Comparison of ENCODE assay signal across 21 cellular contexts in the genomic region with DNA sequence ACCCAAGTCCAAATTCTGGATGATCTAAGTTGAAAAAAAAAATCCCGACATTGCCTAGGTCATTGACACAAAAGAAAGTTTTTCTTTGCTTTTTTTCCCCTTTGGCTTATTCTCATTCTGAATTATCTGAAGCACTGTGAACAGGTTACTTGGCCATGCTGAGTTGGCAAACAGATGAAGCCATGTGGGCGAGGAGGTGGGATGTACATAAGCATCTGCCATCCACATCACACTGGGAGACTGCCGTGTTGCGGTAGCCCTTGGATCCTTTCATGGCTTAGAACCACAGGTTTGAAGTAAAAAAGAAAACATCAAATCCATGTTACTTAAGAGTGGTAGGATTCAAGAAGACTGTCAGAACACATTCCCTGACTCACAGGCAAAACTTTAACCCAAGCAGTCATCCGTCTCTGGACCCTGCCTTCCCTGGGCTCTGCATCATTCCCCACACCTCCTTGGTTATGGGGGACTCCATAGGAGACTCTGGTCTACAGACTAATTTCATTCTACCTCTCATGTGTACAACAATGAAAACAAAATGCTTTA.
"Had no signal": no experiment of that assay in that cellular context is flagged by ENCODE, and none has a peak within 500 bp of the region (broad histone marks: within the 10 kb centered on the region; RNA-seq: fewer than 3 reads in every experiment).

No MANE protein-coding gene starts in this region.

- H3K36me3 ChIP-seq: thoracic aorta, vagina, WERI-Rb-1 had no signal

- H3K27me3 ChIP-seq: vagina had no signal

- H3K27ac ChIP-seq: thoracic aorta, vagina, WERI-Rb-1 had no signal

- H3K9me3 ChIP-seq: thoracic aorta, vagina had no signal

- DNase-seq: activated CD4-positive, alpha-beta T cell treated with anti-CD3 and anti-CD28 coated beads for 1 hour; activated CD4-positive, alpha-beta T cell treated with anti-CD3 and anti-CD28 coated beads, Interleukin-2, amount 50 U/mL, for 1 hour; activated CD8-positive, alpha-beta T cell treated with anti-CD3 and anti-CD28 coated beads, Interleukin-2, amount 10 ng/mL, durations not matched to agents 7 days and 5 days; activated T-cell treated with anti-CD3 and anti-CD28 coated beads, Interleukin-2, amount 50 U/mL, for 1 hour; effector CD8-positive, alpha-beta T cell; foreskin melanocyte; glutamatergic neuron; hippocampal formation; left cardiac atrium; nephron progenitor cell; nucleus accumbens; retina; stimulated activated CD4-positive, alpha-beta T cell treated with anti-CD3 and anti-CD28 coated beads, Interleukin-2, amount 100 ng/mL, for 48 hours; stimulated activated naive CD4-positive, alpha-beta T cell; T-cell; WERI-Rb-1 had no signal

- H3K36me3 Mint-ChIP-seq: activated naive CD4-positive, alpha-beta T cell treated with anti-CD3 and anti-CD28 coated beads, Interleukin-2, amount 50 U/mL, for 72 hours; memory B cell; T-cell; type B pancreatic cell had no signal

- H3K9me3 Mint-ChIP-seq: activated naive CD4-positive, alpha-beta T cell treated with anti-CD3 and anti-CD28 coated beads, Interleukin-2, amount 50 U/mL, for 72 hours; memory B cell; nephron progenitor cell; T-cell; type B pancreatic cell had no signal

- H3K27ac Mint-ChIP-seq: activated CD8-positive, alpha-beta T cell treated with anti-CD3 and anti-CD28 coated beads, Interleukin-2, amount 10 ng/mL, durations not matched to agents 7 days and 5 days; memory B cell; nephron progenitor cell; T-cell; type B pancreatic cell had no signal

- H3K4me1 Mint-ChIP-seq: memory B cell, T-cell had no signal

- H3K4me1 ChIP-seq: vagina had no signal

- H3K4me3 ChIP-seq: thoracic aorta, vagina had no signal

- H3K4me3 Mint-ChIP-seq: activated CD8-positive, alpha-beta T cell treated with anti-CD3 and anti-CD28 coated beads, Interleukin-2, amount 10 ng/mL, durations not matched to agents 7 days and 5 days; memory B cell; nephron progenitor cell; T-cell; type B pancreatic cell had no signal

- ATAC-seq: activated CD8-positive, alpha-beta T cell treated with anti-CD3 and anti-CD28 coated beads, Interleukin-2, amount 10 ng/mL, durations not matched to agents 7 days and 5 days; activated naive CD4-positive, alpha-beta T cell treated with anti-CD3 and anti-CD28 coated beads, Interleukin-2, amount 50 U/mL, for 72 hours; left cardiac atrium; T-cell had no signal
